Comparison of ENCODE assay signal across 30 cellular contexts in genomic region chr3:10517616-10518015, GRCh38. TPM values are rescaled to one million over a fixed set of nuclear protein-coding genes. Genes with fewer than 3 reads are reported as not detected.
DNase-seq lines count a peak whose midpoint lies in the region; ATAC-seq and TF ChIP-seq lines count a peak whose summit lies in the region.
"Had no signal": no experiment of that assay in that cellular context is flagged by ENCODE, and none has a peak within 500 bp of the region (broad histone marks: within the 10 kb centered on the region; RNA-seq: fewer than 3 reads in every experiment).

No MANE protein-coding gene starts in this region.

- H4K8ac ChIP-seq in H9 (replicated peaks; ENCODE audit: insufficient read length, low read depth, low read length) = no peak overlapping the region

- H3K23ac ChIP-seq in H9 (ENCODE audit: insufficient read length, low read depth, low read length) = no peak overlapping the region

- no peak overlapping the region for H3K56ac ChIP-seq in H9 (ENCODE audit: insufficient read length, low read depth, low read length)

- H3K4me3 ChIP-seq in heart right ventricle (no peak overlapping the region), psoas muscle (no peak overlapping the region)
- H3K4me3 ChIP-seq: adrenal gland, gastroesophageal sphincter, K562, left lung, ovary had no signal

- no peak overlapping the region for H3K14ac ChIP-seq in H9 (ENCODE audit: insufficient read depth, low read length)

- no peak overlapping the region for H3T11ph ChIP-seq in H9 (ENCODE audit: low read length)

- no peaks in the 10 kb centered on the region for H3K79me1 ChIP-seq in H9 (ENCODE audit: insufficient read depth, low read depth, low read length, poor library complexity, severe bottlenecking)

- no peaks in the 10 kb centered on the region for H3K36me3 Mint-ChIP-seq in H9 (ENCODE audit: insufficient read depth in 1 of 3, low read depth in 3 of 3)
- H3K36me3 Mint-ChIP-seq: CD14-positive monocyte; mesothelial cell of epicardium; naive thymus-derived CD4-positive, alpha-beta T cell; stimulated activated effector memory CD8-positive, alpha-beta T cell treated with anti-CD3 and anti-CD28 coated beads, Interleukin-12 subunit alpha, Interleukin-12 subunit beta, amount 100 ng/mL, for 72 hours had no signal

- no peaks in the 10 kb centered on the region for H3K79me2 ChIP-seq in H9 (ENCODE audit: insufficient read depth, low read length)

- no peak overlapping the region for H2BK15ac ChIP-seq in H9 (ENCODE audit: low read depth, low read length)

- H3K9ac ChIP-seq in H9 (ENCODE audit: extremely low read depth, insufficient read length, low read length) = no peak overlapping the region

- no peak overlapping the region for H2BK5ac ChIP-seq in H9 (ENCODE audit: insufficient read length, low read length)

- H2BK120ac ChIP-seq in H9 (ENCODE audit: low read depth, low read length, poor library complexity, severe bottlenecking) = no peak overlapping the region

- no peak for ATAC-seq in activated CD4-positive, CD25-positive, alpha-beta regulatory T cell treated with anti-CD3 and anti-CD28 coated beads, Interleukin-2, amount 50 U/mL, for 24 hours
- ATAC-seq in heart right ventricle (peak in 5 of 8 donors; percentile 18 to 45 (median 36)), psoas muscle (peak in 1 of 4 donors; percentile 8), GM18861 (IDR thresholded peaks at IDR 0.05; ENCODE audit: unreplicated experiment) (no peak), HG02852 (IDR thresholded peaks at IDR 0.05; ENCODE audit: unreplicated experiment) (no peak)
- ATAC-seq: activated T-cell treated with anti-CD3 and anti-CD28 coated beads, Interleukin-2, amount 50 U/mL, for 4 hours; gastroesophageal sphincter; K562; left lung; naive thymus-derived CD4-positive, alpha-beta T cell; stimulated activated effector memory CD8-positive, alpha-beta T cell treated with anti-CD3 and anti-CD28 coated beads, Interleukin-12 subunit alpha, Interleukin-12 subunit beta, amount 100 ng/mL, for 72 hours had no signal

- no peak overlapping the region for H2BK20ac ChIP-seq in H9 (ENCODE audit: low read depth, low read length, poor library complexity, severe bottlenecking)

- H3K27ac ChIP-seq in H9 (ENCODE audit: insufficient read length, low read depth, low read length) (no peak overlapping the region), heart right ventricle (peak overlapping the region in 1 of 10 donors; percentile 44), psoas muscle (peak overlapping the region; percentile 89)
- H3K27ac ChIP-seq: 22Rv1, adrenal gland, gastroesophageal sphincter, left lung, ovary had no signal

- peaks cover 2 to 13% of the 10 kb centered on the region in 2 experiments; a peak in 3 of 4 replicates for H3K4me1 Mint-ChIP-seq in H9
- H3K4me1 Mint-ChIP-seq: CD14-positive monocyte; mesothelial cell of epicardium; naive thymus-derived CD4-positive, alpha-beta T cell had no signal

- TF ChIP-seq CTCF in H9 (conservative IDR thresholded peaks at IDR 0.05) (no peak), heart right ventricle (IDR thresholded peaks at IDR 0.05) (no peak), psoas muscle (IDR thresholded peaks at IDR 0.05) (no peak)

- H3K9me3 ChIP-seq in H9 (ENCODE audit: control insufficient read depth, low read depth, low read length) (no peaks in the 10 kb centered on the region), heart right ventricle (no peaks in the 10 kb centered on the region), psoas muscle (no peaks in the 10 kb centered on the region)
- H3K9me3 ChIP-seq: adrenal gland, gastroesophageal sphincter, left lung, ovary had no signal

- no peak overlapping the region for H2BK12ac ChIP-seq in H9 (ENCODE audit: insufficient read length, low read depth, low read length)

- H4K5ac ChIP-seq in H9 (ENCODE audit: insufficient read length, low read depth, low read length) = no peak overlapping the region

- peaks cover 14% of the 10 kb centered on the region for H3K27me3 Mint-ChIP-seq in H9 (ENCODE audit: low read depth)

- intact Hi-C loops in heart right ventricle (cut with DNase I) = no loop called here
- intact Hi-C loops in psoas muscle (cut with DNase I) = loop anchor here in 1 of 2 donors (2.0 kb wide), 1 partner anchor 79 kb away; no protein-coding TSS in a partner anchor

- no peak overlapping the region for H3K4me3 Mint-ChIP-seq in H9
- H3K4me3 Mint-ChIP-seq: activated T-cell treated with anti-CD3 and anti-CD28 coated beads, Interleukin-2, amount 50 U/mL, for 4 hours; CD14-positive monocyte; dendritic cell treated with granulocyte-macrophage colony-stimulating factor and Interleukin-4, amounts not matched to agents 40 ng/mL and 50 ng/mL, for 4 days; mesothelial cell of epicardium; naive thymus-derived CD4-positive, alpha-beta T cell; stimulated activated effector memory CD8-positive, alpha-beta T cell treated with anti-CD3 and anti-CD28 coated beads, Interleukin-12 subunit alpha, Interleukin-12 subunit beta, amount 100 ng/mL, for 72 hours had no signal

- no peak overlapping the region for H3K4ac ChIP-seq in H9 (ENCODE audit: low read depth, low read length)

- H3K4me1 ChIP-seq in H9 (ENCODE audit: insufficient read depth, low read length) (no peaks in the 10 kb centered on the region), heart right ventricle (peaks cover 0 to 31% (median 7%) of the 10 kb centered on the region in 9 donors), psoas muscle (peaks cover 35% of the 10 kb centered on the region)
- H3K4me1 ChIP-seq: adrenal gland, gastroesophageal sphincter, left lung had no signal

- H4K20me1 ChIP-seq in H9 (ENCODE audit: control insufficient read depth, insufficient read depth, insufficient read length) = no peaks in the 10 kb centered on the region

- no peak overlapping the region for H3K4me2 ChIP-seq in H9 (ENCODE audit: insufficient read depth, insufficient read length, low read length)

- peak; percentile 8 for DNase-seq in activated CD4-positive, CD25-positive, alpha-beta regulatory T cell treated with anti-CD3 and anti-CD28 coated beads, Interleukin-2, amount 50 U/mL, for 72 hours
- peak; percentile 22 for DNase-seq in H9
- DNase-seq in heart right ventricle = no peak
- no peak for DNase-seq in psoas muscle
- no peak for DNase-seq in NCI-H187 treated with DMSO at 0.1 percent for 48 hours (lab: John Stamatoyannopoulos, UW)
- DNase-seq: activated CD4-positive, alpha-beta T cell treated with anti-CD3 and anti-CD28 coated beads for 1 hour; activated naive CD4-positive, alpha-beta T cell; activated T-cell treated with anti-CD3 and anti-CD28 coated beads, Interleukin-2, amount 50 U/mL, for 4 hours; DND-41; hippocampal formation; left lung; naive thymus-derived CD4-positive, alpha-beta T cell; NCI-H1105 treated with DMSO at 0.1 percent for 48 hours; NCI-H2029; stimulated activated CD4-positive, alpha-beta T cell treated with anti-CD3 and anti-CD28 coated beads, Interleukin-4, amount 100 ng/mL, for 24 hours had no signal

- H2AK5ac ChIP-seq in H9 (ENCODE audit: insufficient read length, low read length) = no peak overlapping the region

- no peak overlapping the region for H4K91ac ChIP-seq in H9 (ENCODE audit: insufficient read length, low read depth, low read length)

- no peak overlapping the region for H3K27ac Mint-ChIP-seq in H9
- H3K27ac Mint-ChIP-seq: CD14-positive monocyte; dendritic cell treated with granulocyte-macrophage colony-stimulating factor and Interleukin-4, amounts not matched to agents 40 ng/mL and 50 ng/mL, for 4 days; mesothelial cell of epicardium; naive thymus-derived CD4-positive, alpha-beta T cell; stimulated activated effector memory CD8-positive, alpha-beta T cell treated with anti-CD3 and anti-CD28 coated beads, Interleukin-12 subunit alpha, Interleukin-12 subunit beta, amount 100 ng/mL, for 72 hours had no signal

- WGBS in H9 (ENCODE audit: extremely low coverage, insufficient read length, low lambda C conversion rate) = no CpG with 5 or more reads among the region's 8 CpGs
- WGBS in heart right ventricle, 2 donors = 52 to 55% methylated on average over 8 of the region's 8 CpGs
- 63 to 78% (median 68%) methylated on average over 8 of the region's 8 CpGs for WGBS in psoas muscle, 3 donors

- H3K18ac ChIP-seq in H9 (ENCODE audit: insufficient read length, low read depth, low read length) = no peak overlapping the region

- H3K36me3 ChIP-seq in heart right ventricle = no peaks in the 10 kb centered on the region
- H3K36me3 ChIP-seq in psoas muscle (ENCODE audit: insufficient read depth in 1 of 2, low read depth in 1 of 2) = no peaks in the 10 kb centered on the region
- H3K36me3 ChIP-seq: adrenal gland, gastroesophageal sphincter, left lung, ovary had no signal

- no peaks in the 10 kb centered on the region for H3K27me3 ChIP-seq in H9 (ENCODE audit: insufficient read depth, low read length)
- peaks cover 0 to 16% (median 0%) of the 10 kb centered on the region in 7 donors for H3K27me3 ChIP-seq in heart right ventricle
- H3K27me3 ChIP-seq in psoas muscle (ENCODE audit: insufficient read depth in 3 of 3, low read length in 2 of 3) = no peaks in the 10 kb centered on the region
- H3K27me3 ChIP-seq: adrenal gland, ovary had no signal

- H3K23me2 ChIP-seq in H9 (ENCODE audit: insufficient read length, low read depth, low read length, poor library complexity, severe bottlenecking) = no peaks in the 10 kb centered on the region

- no peak overlapping the region for H2AFZ ChIP-seq in H9 (ENCODE audit: low read length)

- H3K9me3 Mint-ChIP-seq in H9 = no peaks in the 10 kb centered on the region
- H3K9me3 Mint-ChIP-seq: activated T-cell treated with anti-CD3 and anti-CD28 coated beads, Interleukin-2, amount 50 U/mL, for 4 hours; CD14-positive monocyte; dendritic cell treated with granulocyte-macrophage colony-stimulating factor and Interleukin-4, amounts not matched to agents 40 ng/mL and 50 ng/mL, for 4 days; mesothelial cell of epicardium; naive thymus-derived CD4-positive, alpha-beta T cell; stimulated activated effector memory CD8-positive, alpha-beta T cell treated with anti-CD3 and anti-CD28 coated beads, Interleukin-12 subunit alpha, Interleukin-12 subunit beta, amount 100 ng/mL, for 72 hours had no signal

RNA-seq across cellular contexts. Expression of gene ATP2B2, which starts 12.2 kb away (rescaled TPM):
- total RNA-seq in H9 (2021) (0.22 and 0.33 TPM in 2 replicates), heart right ventricle (under 1 TPM in 6 of 10 donors, not detected in 4; 0.05 to 0.30 (median 0.15) TPM), psoas muscle (1 to 10 TPM in 3 of 4 donors, under 1 TPM in 1; 0.36 to 6.5 (median 4.1) TPM)
- polyA plus RNA-seq in heart right ventricle (under 1 TPM; under 0.01 to 0.07 TPM), psoas muscle (under 1 TPM; 0.08 to 0.77 (median 0.49) TPM)
- total RNA-seq: K562; M059J; mesothelial cell of epicardium; naive thymus-derived CD4-positive, alpha-beta T cell; T-helper 1 cell treated with Interleukin-12 subunit alpha and Interleukin-12 subunit beta and Interleukin-4 antibody, amounts not matched to agents 30 ng/mL and 1 ng/mL, for 36 hours; ureter had no signal
- polyA plus RNA-seq: CD14-positive monocyte; naive thymus-derived CD4-positive, alpha-beta T cell had no signal

Comparison
In these comparisons a context has a peak if more than half of its experiments do, and no peak if none do; other contexts are left out.
1. DNase-seq: peak in activated CD4-positive, CD25-positive, alpha-beta regulatory T cell treated with anti-CD3 and anti-CD28 coated beads, Interleukin-2, amount 50 U/mL, for 72 hours (single experiment) and H9 (single experiment); none in heart right ventricle (0 of 2), psoas muscle (0 of 2) and NCI-H187 treated with DMSO at 0.1 percent for 48 hours (single experiment).
2. ATAC-seq: peak in heart right ventricle (5 of 8); none in activated CD4-positive, CD25-positive, alpha-beta regulatory T cell treated with anti-CD3 and anti-CD28 coated beads, Interleukin-2, amount 50 U/mL, for 24 hours (0 of 2), GM18861 (single experiment) and HG02852 (single experiment).